Comparison of ENCODE assay signal across 13 cellular contexts in genomic region chr4:76590847-76591281, GRCh38.
DNase-seq lines count a peak whose midpoint lies in the region; ATAC-seq and TF ChIP-seq lines count a peak whose summit lies in the region.
"Had no signal": no experiment of that assay in that cellular context is flagged by ENCODE, and none has a peak within 500 bp of the region (broad histone marks: within the 10 kb centered on the region; RNA-seq: fewer than 3 reads in every experiment).

No MANE protein-coding gene starts in this region.

- H3K27me3 Mint-ChIP-seq in CD8-positive, alpha-beta T cell (ENCODE audit: low read depth): peaks cover 29% of the 10 kb centered on the region
- peaks cover 25 to 28% of the 10 kb centered on the region in 2 donors for H3K27me3 Mint-ChIP-seq in CD4-positive, alpha-beta memory T cell

- intact Hi-C loops in CD8-positive, alpha-beta T cell (cut with DNase I, micrococcal nuclease): no loop called here
- intact Hi-C loops in CD4-positive, alpha-beta memory T cell (cut with micrococcal nuclease): no loop called here

- no peak for TF ChIP-seq CTCF in astrocyte of the spinal cord (IDR thresholded peaks at IDR 0.05; ENCODE audit: low read depth, low read length)
- TF ChIP-seq CTCF in CD8-positive, alpha-beta T cell (IDR thresholded peaks at IDR 0.05): no peak

- POLR2A ChIA-PET in CD8-positive, alpha-beta T cell (lab: Charles Lee): no interaction called here
- POLR2A ChIA-PET in CD4-positive, alpha-beta memory T cell (lab: Charles Lee; ENCODE audit: partially characterized antibody): no interaction called here

- no peaks in the 10 kb centered on the region for H3K36me3 ChIP-seq in iPS-20b (ENCODE audit: insufficient read depth, low read depth, low read length)
- no peaks in the 10 kb centered on the region for H3K36me3 ChIP-seq in skeletal muscle tissue (ENCODE audit: control insufficient read depth in 3 of 3, insufficient read depth in 3 of 3, low read length in 3 of 3)
- H3K36me3 ChIP-seq in CD8-positive, alpha-beta T cell (ENCODE audit: insufficient read depth, low read length): no peaks in the 10 kb centered on the region
- no peaks in the 10 kb centered on the region for H3K36me3 ChIP-seq in CD4-positive, alpha-beta memory T cell (ENCODE audit: insufficient read depth, low read length)

- no peak overlapping the region for H3K4me3 Mint-ChIP-seq in CD8-positive, alpha-beta T cell
- H3K4me3 Mint-ChIP-seq in CD4-positive, alpha-beta memory T cell: no peak overlapping the region
- H3K4me3 Mint-ChIP-seq: memory B cell had no signal

- no peak overlapping the region for H3K27ac Mint-ChIP-seq in CD8-positive, alpha-beta T cell
- no peak overlapping the region for H3K27ac Mint-ChIP-seq in CD4-positive, alpha-beta memory T cell
- H3K27ac Mint-ChIP-seq: memory B cell had no signal

- in situ Hi-C loops in astrocyte of the spinal cord (cut with HindIII; ENCODE audit: low sequenced_read_pairs): no loop called here

- H3K9me3 Mint-ChIP-seq in CD8-positive, alpha-beta T cell: no peaks in the 10 kb centered on the region
- H3K9me3 Mint-ChIP-seq in CD4-positive, alpha-beta memory T cell: no peaks in the 10 kb centered on the region
- H3K9me3 Mint-ChIP-seq: memory B cell had no signal

- peaks cover 2% of the 10 kb centered on the region for H3K4me1 Mint-ChIP-seq in CD8-positive, alpha-beta T cell (ENCODE audit: low read depth)
- H3K4me1 Mint-ChIP-seq in CD4-positive, alpha-beta memory T cell: peaks cover 0 to 6% (median 3%) of the 10 kb centered on the region in 4 donors

- DNase-seq in GM04503 (ENCODE audit: low read depth) (peak; percentile 73), astrocyte of the spinal cord (ENCODE audit: low read depth, low spot score) (peak; percentile 59), COR-L47 (lab: John Stamatoyannopoulos, UW) (no peak)
- no peak for DNase-seq in CD8-positive, alpha-beta T cell
- DNase-seq in CD4-positive, alpha-beta memory T cell: no peak
- DNase-seq: activated CD4-positive, CD25-positive, alpha-beta regulatory T cell; activated naive CD4-positive, alpha-beta T cell treated with Interleukin-2 at 50 U/mL for 16 hours; NCI-H1694 had no signal

- H3K36me3 Mint-ChIP-seq in CD8-positive, alpha-beta T cell: no peaks in the 10 kb centered on the region
- H3K36me3 Mint-ChIP-seq in CD4-positive, alpha-beta memory T cell: no peaks in the 10 kb centered on the region
- H3K36me3 Mint-ChIP-seq: memory B cell had no signal

- H3K4me1 ChIP-seq in iPS-20b (ENCODE audit: insufficient read depth, low read length): peaks cover 52% of the 10 kb centered on the region
- peaks cover 0 to 8% (median 4%) of the 10 kb centered on the region in 3 donors for H3K4me1 ChIP-seq in skeletal muscle tissue (ENCODE audit: control insufficient read depth in 3 of 3, insufficient read depth in 3 of 3, low read length in 3 of 3)
- no peaks in the 10 kb centered on the region for H3K4me1 ChIP-seq in CD8-positive, alpha-beta T cell (ENCODE audit: insufficient read depth, low read length)
- no peaks in the 10 kb centered on the region for H3K4me1 ChIP-seq in CD4-positive, alpha-beta memory T cell (ENCODE audit: insufficient read depth, low read length)

- H3K9ac ChIP-seq in iPS-20b (ENCODE audit: low read depth, low read length) (peak overlapping the region; percentile 78), skeletal muscle tissue (ENCODE audit: low read depth in 1 of 3, low read length in 3 of 3) (peak overlapping the region in 1 of 3 donors; percentile 18)

- ATAC-seq in HG03439 (IDR thresholded peaks at IDR 0.05; ENCODE audit: unreplicated experiment): no peak
- ATAC-seq in CD8-positive, alpha-beta T cell: no peak

- H3K9me3 ChIP-seq in iPS-20b (ENCODE audit: insufficient read depth, low read depth, low read length) (no peaks in the 10 kb centered on the region), skeletal muscle tissue (ENCODE audit: control insufficient read depth in 3 of 3, low read length in 3 of 3) (no peaks in the 10 kb centered on the region)
- H3K9me3 ChIP-seq in CD8-positive, alpha-beta T cell (ENCODE audit: low read length): no peaks in the 10 kb centered on the region
- no peaks in the 10 kb centered on the region for H3K9me3 ChIP-seq in CD4-positive, alpha-beta memory T cell (ENCODE audit: control insufficient read depth in 1 of 2, low read length in 2 of 2)

- H3K27me3 ChIP-seq in iPS-20b (ENCODE audit: insufficient read depth, low read length): no peaks in the 10 kb centered on the region
- peaks cover 0 to 3% (median 0%) of the 10 kb centered on the region in 3 donors for H3K27me3 ChIP-seq in skeletal muscle tissue (ENCODE audit: control insufficient read depth in 3 of 3, insufficient read depth in 3 of 3, low read length in 3 of 3)
- H3K27me3 ChIP-seq in CD8-positive, alpha-beta T cell (ENCODE audit: insufficient read depth, low read length): no peaks in the 10 kb centered on the region
- H3K27me3 ChIP-seq in CD4-positive, alpha-beta memory T cell (ENCODE audit: insufficient read depth, low read length): no peaks in the 10 kb centered on the region

- H3K27ac ChIP-seq in iPS-20b (ENCODE audit: low read length) (peak overlapping the region; percentile 93), skeletal muscle tissue (ENCODE audit: low read depth, low read length) (peak overlapping the region; percentile 27)
- H3K27ac ChIP-seq in CD8-positive, alpha-beta T cell (ENCODE audit: low read depth, low read length): no peak overlapping the region
- H3K27ac ChIP-seq in CD4-positive, alpha-beta memory T cell (ENCODE audit: low read depth, low read length): no peak overlapping the region
- H3K27ac ChIP-seq: epithelial cell of prostate had no signal

- no peak overlapping the region for H3K4me3 ChIP-seq in astrocyte of the spinal cord (ENCODE audit: low read depth, low read length)
- H3K4me3 ChIP-seq in iPS-20b (ENCODE audit: low read length): peak overlapping the region; percentile 43; the same call in 1 of the 2 replicates
- no peak overlapping the region for H3K4me3 ChIP-seq in skeletal muscle tissue (ENCODE audit: low read length in 3 of 3)
- H3K4me3 ChIP-seq in CD8-positive, alpha-beta T cell (ENCODE audit: low read depth, low read length): no peak overlapping the region
- H3K4me3 ChIP-seq in CD4-positive, alpha-beta memory T cell (ENCODE audit: low read length in 2 of 2): no peak overlapping the region

- CTCF ChIA-PET in CD8-positive, alpha-beta T cell (lab: Charles Lee): no interaction called here
- CTCF ChIA-PET in CD4-positive, alpha-beta memory T cell (lab: Charles Lee; ENCODE audit: partially characterized antibody): no interaction called here

Comparison
In these comparisons a context has a peak if more than half of its experiments do, and no peak if none do; other contexts are left out.
1. DNase-seq: peak in GM04503 (single experiment) and astrocyte of the spinal cord (single experiment); none in COR-L47 (single experiment), CD8-positive, alpha-beta T cell (0 of 7) and CD4-positive, alpha-beta memory T cell (0 of 5).
2. H3K27ac ChIP-seq: peak in iPS-20b (single experiment) and skeletal muscle tissue (single experiment); none in CD8-positive, alpha-beta T cell (single experiment) and CD4-positive, alpha-beta memory T cell (single experiment).